In the genomic region with DNA sequence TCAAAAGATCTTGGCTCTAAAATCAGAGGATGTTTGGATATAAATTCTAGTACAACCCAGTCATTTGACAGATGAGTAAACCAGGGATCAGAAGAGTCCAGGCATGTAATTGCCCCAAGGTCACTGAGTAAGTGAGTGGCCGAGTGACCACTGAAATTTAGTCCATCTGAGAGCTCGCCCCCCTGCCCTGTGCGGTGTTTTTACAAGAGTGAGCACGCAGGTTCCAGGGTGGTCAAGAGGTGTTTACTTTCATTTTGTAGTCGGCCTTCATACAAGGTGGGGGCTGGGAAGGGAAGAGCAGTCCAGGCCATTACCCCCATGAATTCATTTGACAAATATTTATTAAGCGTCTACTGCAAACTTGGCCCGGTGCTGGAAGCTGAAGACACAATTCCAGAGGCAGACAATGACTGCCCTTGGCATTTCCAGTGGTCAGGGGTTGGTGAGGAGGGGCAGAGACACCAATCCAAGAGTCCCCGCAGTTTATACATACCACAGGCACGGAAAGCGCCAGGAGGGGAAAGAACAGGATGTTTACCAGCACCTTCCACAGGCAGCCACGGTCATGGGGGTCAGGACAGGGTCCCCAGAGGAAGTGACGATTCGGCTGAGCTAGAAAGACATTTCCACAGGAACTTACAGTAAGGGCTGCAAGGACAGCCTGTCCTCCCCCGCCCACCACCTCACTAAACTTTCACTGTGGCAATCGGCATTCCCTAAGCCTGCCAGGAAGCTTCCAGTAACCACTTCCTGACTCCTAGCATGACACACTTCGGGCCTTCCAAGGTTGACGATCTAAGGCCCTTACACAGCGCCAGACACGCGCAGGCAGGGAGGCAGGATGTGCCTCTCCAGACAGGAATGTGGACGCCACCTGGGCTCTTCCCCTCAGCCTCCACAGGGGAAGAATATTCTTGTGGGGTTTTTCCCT, we compare ENCODE assay signal across 8 cellular contexts. TPM values are rescaled to one million over a fixed set of nuclear protein-coding genes. Genes with fewer than 3 reads are reported as not detected.
DNase-seq lines count a peak whose midpoint lies in the region; ATAC-seq and TF ChIP-seq lines count a peak whose summit lies in the region.

No MANE protein-coding gene starts in this region.

- no peaks in the 10 kb centered on the region for H3K27me3 Mint-ChIP-seq in chondrocyte (ENCODE audit: low read depth)

- 10 to 15% methylated on average over 21 of the region's 21 CpGs for WGBS in lower leg skin, 2 donors

- no peak for TF ChIP-seq CTCF in chondrocyte (IDR thresholded peaks at IDR 0.05)
- no peak for TF ChIP-seq CTCF in lower leg skin (IDR thresholded peaks at IDR 0.05)
- no peak for TF ChIP-seq CTCF in thoracic aorta (IDR thresholded peaks at IDR 0.05)

- DNase-seq in C1 segment of cervical spinal cord (lab: John Stamatoyannopoulos, UW) (peak in 8 of 14 donors; percentile 17 to 81 (median 48)), NCI-H226 (peak; percentile 99), chondrocyte (ENCODE audit: low spot score) (no peak), lower leg skin (ENCODE audit: low spot score in 2 of 2) (peak; percentile 91 to 98), thoracic aorta (ENCODE audit: low spot score) (peak; percentile 77), NCI-H1436 treated with DMSO at 0.1 percent for 48 hours (lab: John Stamatoyannopoulos, UW) (no peak), Ammon's horn (ENCODE audit: low spot score) (no peak)

- ATAC-seq in thoracic aorta (ENCODE audit: insufficient number of reproducible peaks, low FRiP score, low read depth) (no peak), GM21528 (IDR thresholded peaks at IDR 0.05; ENCODE audit: low FRiP score, unreplicated experiment) (no peak)

- no peak for TF ChIP-seq POLR2A in lower leg skin (IDR thresholded peaks at IDR 0.05)

- H3K9me3 Mint-ChIP-seq in chondrocyte (ENCODE audit: low read depth): no peaks in the 10 kb centered on the region

- H3K27ac ChIP-seq in thoracic aorta: peak overlapping the region; percentile 92 to 93

- peaks cover 59% of the 10 kb centered on the region for H3K4me1 Mint-ChIP-seq in chondrocyte (ENCODE audit: low read depth)

- H3K9me3 ChIP-seq in thoracic aorta: no peaks in the 10 kb centered on the region

- no peaks in the 10 kb centered on the region for H3K36me3 Mint-ChIP-seq in chondrocyte (ENCODE audit: low read depth)

- peak overlapping the region; percentile 27 for H3K4me3 Mint-ChIP-seq in chondrocyte (ENCODE audit: unreplicated experiment)

- intact Hi-C loops in lower leg skin (cut with DNase I; ENCODE audit: low total_unique reads): loop anchor here (10.0 kb wide), 2 partner anchors 78 to 92 kb away; a partner anchor contains a TSS

- H3K4me3 ChIP-seq in lower leg skin (ENCODE audit: low read depth, poor library complexity, severe bottlenecking): no peak overlapping the region
- H3K4me3 ChIP-seq in thoracic aorta: peak overlapping the region; percentile 4

- peak overlapping the region; percentile 96 for H3K27ac Mint-ChIP-seq in chondrocyte (ENCODE audit: unreplicated experiment)

- no peaks in the 10 kb centered on the region for H3K27me3 ChIP-seq in thoracic aorta (replicated peaks; ENCODE audit: insufficient read depth)

- H3K36me3 ChIP-seq in thoracic aorta: no peaks in the 10 kb centered on the region

- peaks cover 29 to 42% of the 10 kb centered on the region in 2 donors for H3K4me1 ChIP-seq in thoracic aorta (ENCODE audit: control insufficient read depth in 1 of 2, low read depth in 2 of 2)

RNA-seq across cellular contexts. Expression of a gene that starts 1.4 kb away (rescaled TPM):
- 160 to 407 TPM (median 183 TPM) in 3 replicates for total RNA-seq in chondrocyte
- 100 to 1,000 TPM in 3 of 4 donors, 10 to 100 TPM in 1; 35.8 to 190 (median 135) TPM for total RNA-seq in lower leg skin
- 100 to 1,000 TPM; 107 to 185 TPM for total RNA-seq in thoracic aorta

RNA-seq across cellular contexts. Expression of a gene that starts 17.6 kb away (rescaled TPM):
- total RNA-seq in chondrocyte: 0.77 TPM in 1 of 3 replicates, not detected in the others
- total RNA-seq in lower leg skin: 1 to 10 TPM in 1 of 4 donors, not detected in 3; 1.2 TPM
- not detected for total RNA-seq in thoracic aorta

RNA-seq across cellular contexts. Expression of a gene that starts 18.6 kb away (rescaled TPM):
- total RNA-seq in chondrocyte (23.2 to 35.8 TPM (median 31.4 TPM) in 3 replicates), lower leg skin (100 to 1,000 TPM; 140 to 437 (median 224) TPM), thoracic aorta (100 to 1,000 TPM; 106 to 214 TPM)

RNA-seq across cellular contexts. Expression of a gene that starts 25.5 kb away (rescaled TPM):
- 0.35 to 0.59 TPM in 2 of 3 replicates, not detected in the other for total RNA-seq in chondrocyte
- total RNA-seq in lower leg skin: 10 to 100 TPM; 14.1 to 29.7 (median 17.1) TPM
- total RNA-seq in thoracic aorta: 10 to 100 TPM; 23.2 to 53.6 TPM

RNA-seq across cellular contexts. Expression of a gene that starts 31.5 kb away (rescaled TPM):
- total RNA-seq in chondrocyte (1.1 TPM in 1 of 3 replicates, not detected in the others), lower leg skin (10 to 100 TPM in 2 of 4 donors, 1 to 10 TPM in 2; 3.7 to 23.3 (median 11.2) TPM), thoracic aorta (100 to 1,000 TPM in 1 of 2 donors, 1 to 10 TPM in 1; 6.5 to 168 TPM)

Comparison
In these comparisons a context has a peak if more than half of its experiments do, and no peak if none do; other contexts are left out.
1. DNase-seq: peak in C1 segment of cervical spinal cord (8 of 14), NCI-H226 (single experiment), lower leg skin (2 of 2) and thoracic aorta (single experiment); none in chondrocyte (single experiment), NCI-H1436 treated with DMSO at 0.1 percent for 48 hours (single experiment) and Ammon's horn (single experiment).